In the genomic region with DNA sequence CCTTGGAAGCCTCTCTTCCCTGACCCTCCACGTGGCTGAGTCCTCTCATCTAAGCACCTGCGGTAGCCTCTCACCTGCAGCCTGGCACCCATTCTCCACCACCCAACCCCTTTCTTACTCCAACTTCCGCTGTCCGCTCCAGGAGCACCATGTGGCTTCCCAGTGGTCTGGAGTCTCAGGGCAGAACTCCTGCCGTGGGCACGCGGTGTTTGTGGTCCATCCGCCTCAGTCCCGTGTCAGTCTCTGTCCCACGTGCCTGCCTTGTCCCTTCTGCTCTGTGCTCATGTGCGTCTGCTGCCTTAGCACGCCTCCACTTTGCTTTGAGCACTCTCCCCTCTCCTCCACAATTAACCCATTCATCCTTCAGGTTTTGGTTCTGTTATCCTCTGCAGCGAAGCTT, we compare ENCODE assay signal across 25 cellular contexts. TPM values are rescaled to one million over a fixed set of nuclear protein-coding genes. Genes with fewer than 3 reads are reported as not detected.
A peak's percentile ranks its signal among the peaks of the same experiment; 100 is the strongest.
DNase-seq lines count a peak whose midpoint lies in the region; ATAC-seq and TF ChIP-seq lines count a peak whose summit lies in the region.
"Had no signal": no experiment of that assay in that cellular context is flagged by ENCODE, and none has a peak within 500 bp of the region (broad histone marks: within the 10 kb centered on the region; RNA-seq: fewer than 3 reads in every experiment).

No MANE protein-coding gene starts in this region.

- H3K27ac Mint-ChIP-seq in H9 (peak overlapping the region; percentile 9 to 84 (median 79); a peak in 6 of 7 replicates), nephron progenitor cell (peak overlapping the region; percentile 73)
- H3K27ac Mint-ChIP-seq: CD14-positive monocyte had no signal

- no peak overlapping the region for H3K4ac ChIP-seq in H9 (ENCODE audit: low read depth, low read length)

- H3K14ac ChIP-seq in H9 (ENCODE audit: insufficient read depth, low read length) = no peak overlapping the region

- DNase-seq in NCI-H82 (lab: John Stamatoyannopoulos, UW) (peak; percentile 81), NCI-H82 treated with DMSO at 0.1 percent for 48 hours (lab: John Stamatoyannopoulos, UW; ENCODE audit: unreplicated experiment) (no peak), H9 (no peak), nephron progenitor cell (no peak), GM03348 (ENCODE audit: low spot score) (no peak), foreskin keratinocyte (no peak)
- DNase-seq: 8988T; ACHN; BE2C; CD8-positive, alpha-beta memory T cell; DMS 273 treated with DMSO at 0.1 percent for 48 hours; DMS79 treated with DMSO at 0.1 percent for 48 hours; GF-D8; Karpas-422; NCI-H1092 treated with DMSO at 0.1 percent for 48 hours; NCI-H1436 treated with DMSO at 0.1 percent for 48 hours; NCI-H446; NCI-H774; SHP77 had no signal

- no peaks in the 10 kb centered on the region for H3K9me3 Mint-ChIP-seq in H9
- H3K9me3 Mint-ChIP-seq in nephron progenitor cell = no peaks in the 10 kb centered on the region

- H3K27me3 ChIP-seq in H9 (ENCODE audit: insufficient read depth, low read length) (no peaks in the 10 kb centered on the region), ectodermal cell (ENCODE audit: control insufficient read depth, insufficient read depth, low read length, poor library complexity, severe bottlenecking) (no peaks in the 10 kb centered on the region), foreskin keratinocyte (no peaks in the 10 kb centered on the region)
- H3K27me3 ChIP-seq: BE2C had no signal

- no peaks in the 10 kb centered on the region for H4K20me1 ChIP-seq in H9 (ENCODE audit: control insufficient read depth, insufficient read depth, insufficient read length)

- H2BK120ac ChIP-seq in H9 (ENCODE audit: low read depth, low read length, poor library complexity, severe bottlenecking) = no peak overlapping the region

- H3K27me3 Mint-ChIP-seq in H9 (ENCODE audit: low read depth) (no peaks in the 10 kb centered on the region; the same call in 1 of the 2 replicates), nephron progenitor cell (ENCODE audit: low read depth, poor library complexity) (peaks cover 24% of the 10 kb centered on the region)

- WGBS in H9 (ENCODE audit: extremely low coverage, insufficient read length, low lambda C conversion rate) = no CpG with 5 or more reads among the region's 13 CpGs
- 81 to 84% methylated on average over 13 of the region's 13 CpGs for WGBS in ectodermal cell, 2 experiments

- no peak overlapping the region for H4K91ac ChIP-seq in H9 (ENCODE audit: insufficient read length, low read depth, low read length)

- H3K79me1 ChIP-seq in H9 (ENCODE audit: insufficient read depth, low read depth, low read length, poor library complexity, severe bottlenecking) = no peaks in the 10 kb centered on the region

- no peak overlapping the region for H4K8ac ChIP-seq in H9 (replicated peaks; ENCODE audit: insufficient read length, low read depth, low read length)

- no peak overlapping the region for H3K4me2 ChIP-seq in H9 (ENCODE audit: insufficient read depth, insufficient read length, low read length)

- H3K36me3 ChIP-seq in ectodermal cell (ENCODE audit: control insufficient read depth, insufficient read depth, low read length) = no peaks in the 10 kb centered on the region
- H3K36me3 ChIP-seq: BE2C had no signal

- H2BK5ac ChIP-seq in H9 (ENCODE audit: insufficient read length, low read length) = no peak overlapping the region

- H3K79me2 ChIP-seq in H9 (ENCODE audit: insufficient read depth, low read length) = no peaks in the 10 kb centered on the region

- H4K5ac ChIP-seq in H9 (ENCODE audit: insufficient read length, low read depth, low read length) = no peak overlapping the region

- no peak overlapping the region for H2BK20ac ChIP-seq in H9 (ENCODE audit: low read depth, low read length, poor library complexity, severe bottlenecking)

- no peaks in the 10 kb centered on the region for H3K36me3 Mint-ChIP-seq in H9 (ENCODE audit: insufficient read depth in 1 of 3, low read depth in 3 of 3)
- H3K36me3 Mint-ChIP-seq in nephron progenitor cell (ENCODE audit: low read depth) = peaks cover 4% of the 10 kb centered on the region

- H3K9me3 ChIP-seq in H9 (ENCODE audit: control insufficient read depth, low read depth, low read length) = no peaks in the 10 kb centered on the region
- H3K9me3 ChIP-seq in ectodermal cell (ENCODE audit: control insufficient read depth, low read length) = no peaks in the 10 kb centered on the region
- H3K9me3 ChIP-seq: BE2C had no signal

- H3K4me3 ChIP-seq in ectodermal cell (ENCODE audit: insufficient read depth, low read depth, low read length) = no peak overlapping the region

- H2AFZ ChIP-seq in H9 (ENCODE audit: low read length) = no peak overlapping the region

- H3K9ac ChIP-seq in H9 (ENCODE audit: extremely low read depth, insufficient read length, low read length) = no peak overlapping the region

- no peak overlapping the region for H3K23ac ChIP-seq in H9 (ENCODE audit: insufficient read length, low read depth, low read length)

- no peak overlapping the region for H3K56ac ChIP-seq in H9 (ENCODE audit: insufficient read length, low read depth, low read length)

- H2BK12ac ChIP-seq in H9 (ENCODE audit: insufficient read length, low read depth, low read length) = no peak overlapping the region

- H3K4me1 ChIP-seq in H9 (ENCODE audit: insufficient read depth, low read length) (no peaks in the 10 kb centered on the region; the same call in 1 of the 2 replicates), ectodermal cell (ENCODE audit: control insufficient read depth, insufficient read depth, low read length) (peaks cover 13% of the 10 kb centered on the region), foreskin keratinocyte (no peaks in the 10 kb centered on the region)
- H3K4me1 ChIP-seq: BE2C had no signal

- ATAC-seq in HG02884 (IDR thresholded peaks at IDR 0.05; ENCODE audit: unreplicated experiment) (no peak), foreskin keratinocyte (no peak)
- ATAC-seq: HepG2, Panc1 had no signal

- TF ChIP-seq CTCF in H9 (conservative IDR thresholded peaks at IDR 0.05) = no peak
- TF ChIP-seq CTCF in nephron progenitor cell (IDR thresholded peaks at IDR 0.05) = no peak
- no peak for TF ChIP-seq CTCF in foreskin keratinocyte (conservative IDR thresholded peaks at IDR 0.05)

- H2BK15ac ChIP-seq in H9 (ENCODE audit: low read depth, low read length) = no peak overlapping the region

- H3K27ac ChIP-seq in H9 (ENCODE audit: insufficient read length, low read depth, low read length) = no peak overlapping the region
- H3K27ac ChIP-seq in ectodermal cell (ENCODE audit: insufficient read depth, low read depth, low read length, poor library complexity, severe bottlenecking) = peak overlapping the region; percentile 8
- H3K27ac ChIP-seq in foreskin keratinocyte = no peak overlapping the region
- H3K27ac ChIP-seq: RWPE1 had no signal

- H3K18ac ChIP-seq in H9 (ENCODE audit: insufficient read length, low read depth, low read length) = no peak overlapping the region

- peak overlapping the region in 1 of 2 experiments; percentile 52; a peak in 1 of 5 replicates for H3K4me3 Mint-ChIP-seq in H9
- no peak overlapping the region for H3K4me3 Mint-ChIP-seq in nephron progenitor cell
- H3K4me3 Mint-ChIP-seq: CD14-positive monocyte; CD8-positive, alpha-beta memory T cell had no signal

- no peaks in the 10 kb centered on the region for H3K23me2 ChIP-seq in H9 (ENCODE audit: insufficient read length, low read depth, low read length, poor library complexity, severe bottlenecking)

- no peak overlapping the region for H3T11ph ChIP-seq in H9 (ENCODE audit: low read length)

- H3K4me1 Mint-ChIP-seq in H9 (peaks cover 22 to 47% of the 10 kb centered on the region in 2 experiments), nephron progenitor cell (peaks cover 39% of the 10 kb centered on the region)
- H3K4me1 Mint-ChIP-seq: CD14-positive monocyte; CD8-positive, alpha-beta memory T cell had no signal

- H2AK5ac ChIP-seq in H9 (ENCODE audit: insufficient read length, low read length) = no peak overlapping the region

RNA-seq across cellular contexts. Expression of a gene that starts 49.7 kb away (rescaled TPM):
- total RNA-seq in H9 (2021) = 13.2 and 15.1 TPM in 2 replicates
- 22.0 TPM for polyA plus RNA-seq in ectodermal cell (2013, experiment 1 of 4)
- polyA plus RNA-seq in ectodermal cell (2013, experiment 2 of 4) = 29.5 TPM
- polyA plus RNA-seq in ectodermal cell (2013, experiment 3 of 4) = 18.2 TPM
- 19.5 TPM for polyA plus RNA-seq in ectodermal cell (2013, experiment 4 of 4)
- 14.2 and 14.3 TPM in 2 replicates for total RNA-seq in foreskin keratinocyte
- polyA plus RNA-seq in foreskin keratinocyte = 4.5 and 5.3 TPM in 2 replicates

RNA-seq across cellular contexts. Expression of a gene that starts 49.9 kb away (rescaled TPM):
- total RNA-seq in H9 (2021) (113 TPM in 2 replicates), foreskin keratinocyte (56.4 and 70.6 TPM in 2 replicates)
- polyA plus RNA-seq in ectodermal cell (2013, experiment 1 of 4) = 94.6 TPM
- polyA plus RNA-seq in ectodermal cell (2013, experiment 2 of 4) = 116 TPM
- 75.9 TPM for polyA plus RNA-seq in ectodermal cell (2013, experiment 3 of 4)
- polyA plus RNA-seq in ectodermal cell (2013, experiment 4 of 4) = 85.6 TPM
- polyA plus RNA-seq in foreskin keratinocyte = 50.4 and 58.2 TPM in 2 replicates
